19 cellular contexts compared by ENCODE assay signal in genomic region chr11:113674397-113674685, GRCh38. TPM values are rescaled to one million over a fixed set of nuclear protein-coding genes. Genes with fewer than 3 reads are reported as not detected.
"Had no signal": no experiment of that assay in that cellular context is flagged by ENCODE, and none has a peak within 500 bp of the region (broad histone marks: within the 10 kb centered on the region; RNA-seq: fewer than 3 reads in every experiment).

No MANE protein-coding gene starts in this region.

- ATAC-seq: heart left ventricle; left colon; naive thymus-derived CD8-positive, alpha-beta T cell had no signal

- H3K36me3 Mint-ChIP-seq: activated naive CD8-positive, alpha-beta T cell treated with anti-CD3 and anti-CD28 coated beads for 36 hours; naive thymus-derived CD8-positive, alpha-beta T cell; type B pancreatic cell; WTC11 had no signal

- H3K4me1 ChIP-seq: suprapubic skin had no signal

- H3K4me1 Mint-ChIP-seq: naive thymus-derived CD8-positive, alpha-beta T cell had no signal

- H3K9me3 Mint-ChIP-seq: activated CD8-positive, alpha-beta T cell treated with anti-CD3 and anti-CD28 coated beads for 36 hours; activated naive CD8-positive, alpha-beta T cell treated with anti-CD3 and anti-CD28 coated beads for 36 hours; naive thymus-derived CD8-positive, alpha-beta T cell; stimulated activated naive CD8-positive, alpha-beta T cell treated with anti-CD3 and anti-CD28 coated beads, Interleukin-15, Interleukin-2, amounts not matched to agents 100 ng/mL and 50 ng/mL, for 24 hours; WTC11 had no signal

- H3K4me3 ChIP-seq: gastrocnemius medialis, heart left ventricle, lung, suprapubic skin had no signal

- H3K36me3 ChIP-seq: gastrocnemius medialis, heart left ventricle, suprapubic skin had no signal

- H3K27ac ChIP-seq: heart left ventricle, suprapubic skin had no signal

- H3K4me3 Mint-ChIP-seq: activated CD8-positive, alpha-beta T cell treated with anti-CD3 and anti-CD28 coated beads for 36 hours; activated naive CD8-positive, alpha-beta T cell treated with anti-CD3 and anti-CD28 coated beads for 36 hours; naive thymus-derived CD8-positive, alpha-beta T cell; stimulated activated naive CD8-positive, alpha-beta T cell treated with anti-CD3 and anti-CD28 coated beads, Interleukin-15, Interleukin-2, amounts not matched to agents 100 ng/mL and 50 ng/mL, for 24 hours; type B pancreatic cell; WTC11 had no signal

- H3K9me3 ChIP-seq: gastrocnemius medialis, heart left ventricle, suprapubic skin had no signal

- DNase-seq: activated CD4-positive, alpha-beta T cell treated with anti-CD3 and anti-CD28 coated beads for 4 hours; activated gamma-delta T cell treated with Interleukin-2 at 50 U/mL for 16 hours; amygdala; cerebellar nuclear complex; effector CD8-positive, alpha-beta T cell; gastrocnemius medialis; heart left ventricle; left colon; naive thymus-derived CD8-positive, alpha-beta T cell; nucleus accumbens had no signal

- H3K27ac Mint-ChIP-seq: activated CD8-positive, alpha-beta T cell treated with anti-CD3 and anti-CD28 coated beads for 36 hours; activated T-cell treated with anti-CD3 and anti-CD28 coated beads, Interleukin-2, amount 50 U/mL, for 72 hours; naive thymus-derived CD8-positive, alpha-beta T cell; stimulated activated naive CD8-positive, alpha-beta T cell treated with anti-CD3 and anti-CD28 coated beads, Interleukin-15, Interleukin-2, amounts not matched to agents 100 ng/mL and 50 ng/mL, for 24 hours; type B pancreatic cell; WTC11 had no signal

- H3K27me3 ChIP-seq: gastrocnemius medialis, heart left ventricle, suprapubic skin had no signal

RNA-seq across cellular contexts. Expression of gene TMPRSS5, which starts 31.8 kb away (rescaled TPM):
- total RNA-seq: mononuclear cell had no signal
- polyA plus RNA-seq: naive thymus-derived CD8-positive, alpha-beta T cell had no signal
